8 cellular contexts compared by ENCODE assay signal in the genomic region with DNA sequence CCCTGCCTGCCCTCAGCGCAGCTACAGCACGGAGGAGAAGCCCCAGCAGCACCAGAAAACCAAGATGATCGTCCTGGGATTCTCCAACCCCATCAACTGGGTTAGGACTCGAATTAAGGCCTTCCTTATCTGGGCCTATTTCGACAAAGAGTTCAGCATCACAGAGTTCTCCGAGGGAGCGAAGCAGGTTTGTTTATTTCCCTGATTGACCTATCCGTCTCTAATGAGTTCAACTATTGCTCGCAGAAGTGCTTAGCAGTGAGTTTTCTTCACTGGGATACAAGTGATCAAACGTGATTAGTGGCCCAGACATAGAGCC. TPM values are rescaled to one million over a fixed set of nuclear protein-coding genes. Genes with fewer than 3 reads are reported as not detected.
DNase-seq lines count a peak whose midpoint lies in the region; ATAC-seq and TF ChIP-seq lines count a peak whose summit lies in the region.

No MANE protein-coding gene starts in this region.

- CTCF ChIA-PET in activated CD8-positive, alpha-beta T cell treated with anti-CD3 and anti-CD28 coated beads for 36 hours (lab: Charles Lee), result interaction anchor here (0.8 to 0.9 kb wide), 2 partner anchors 24 to 526 kb away, joined by 3 to 4 read pairs; no protein-coding TSS in a partner anchor
- CTCF ChIA-PET in GM10248 (lab: Yijun Ruan, JAX), result interaction anchor here (0.7 to 1.3 kb wide), 3 partner anchors 8 to 18 kb away, joined by 3 to 5 read pairs (median 4); no protein-coding TSS in a partner anchor

- peak overlapping the region; percentile 89 to 92 for H3K27ac ChIP-seq in testis

- H3K9me3 Mint-ChIP-seq in activated T-cell treated with anti-CD3 and anti-CD28 coated beads, Interleukin-2, amount 50 U/mL, for 72 hours, result no peaks in the 10 kb centered on the region
- no peaks in the 10 kb centered on the region for H3K9me3 Mint-ChIP-seq in activated CD8-positive, alpha-beta T cell treated with anti-CD3 and anti-CD28 coated beads for 36 hours

- peak overlapping the region; percentile 99 to 100 for H3K4me3 Mint-ChIP-seq in activated T-cell treated with anti-CD3 and anti-CD28 coated beads, Interleukin-2, amount 50 U/mL, for 72 hours
- peak overlapping the region; percentile 100 for H3K4me3 Mint-ChIP-seq in activated CD8-positive, alpha-beta T cell treated with anti-CD3 and anti-CD28 coated beads for 36 hours

- DNase-seq in activated T-cell treated with anti-CD3 and anti-CD28 coated beads, Interleukin-2, amount 50 U/mL, for 72 hours, result no peak
- DNase-seq in activated T-cell treated with anti-CD3 and anti-CD28 coated beads for 4 hours, result no peak
- DNase-seq in activated CD8-positive, alpha-beta T cell treated with anti-CD3 and anti-CD28 coated beads for 36 hours, result no peak
- peak; percentile 26 for DNase-seq in inferior parietal cortex (ENCODE audit: extremely low spot score)
- no peak for DNase-seq in testis
- no peak for DNase-seq in AG08395 (ENCODE audit: low spot score)
- DNase-seq in GM10248 (ENCODE audit: extremely low spot score), result no peak
- no peak for DNase-seq in epidermal melanocyte (ENCODE audit: insufficient read length, low spot score)

- H3K27me3 ChIP-seq in testis, result no peaks in the 10 kb centered on the region

- no peak for TF ChIP-seq CTCF in activated CD8-positive, alpha-beta T cell treated with anti-CD3 and anti-CD28 coated beads for 36 hours (IDR thresholded peaks at IDR 0.05)
- no peak for TF ChIP-seq CTCF in testis (IDR thresholded peaks at IDR 0.05)
- TF ChIP-seq CTCF in GM10248 (IDR thresholded peaks at IDR 0.05; ENCODE audit: control extremely low read depth, extremely low read depth, low read depth, missing control alignments), result no peak

- 0% methylated on average over 6 to 10 of the region's 10 CpGs for WGBS in testis, 2 donors

- peaks cover 63% of the 10 kb centered on the region for H3K4me1 Mint-ChIP-seq in activated T-cell treated with anti-CD3 and anti-CD28 coated beads, Interleukin-2, amount 50 U/mL, for 72 hours (ENCODE audit: low read depth)
- H3K4me1 Mint-ChIP-seq in activated CD8-positive, alpha-beta T cell treated with anti-CD3 and anti-CD28 coated beads for 36 hours (ENCODE audit: low read depth), result peaks cover 45% of the 10 kb centered on the region

- no peak for ATAC-seq in activated T-cell treated with anti-CD3 and anti-CD28 coated beads, Interleukin-2, amount 50 U/mL, for 72 hours (replicated peaks in 1 of 2)
- no peak for ATAC-seq in activated CD8-positive, alpha-beta T cell treated with anti-CD3 and anti-CD28 coated beads for 36 hours

- H3K27me3 Mint-ChIP-seq in activated T-cell treated with anti-CD3 and anti-CD28 coated beads, Interleukin-2, amount 50 U/mL, for 72 hours (ENCODE audit: low read depth), result no peaks in the 10 kb centered on the region
- no peaks in the 10 kb centered on the region for H3K27me3 Mint-ChIP-seq in activated CD8-positive, alpha-beta T cell treated with anti-CD3 and anti-CD28 coated beads for 36 hours

- peak overlapping the region; percentile 96 for H3K27ac Mint-ChIP-seq in activated T-cell treated with anti-CD3 and anti-CD28 coated beads, Interleukin-2, amount 50 U/mL, for 72 hours
- peak overlapping the region; percentile 93 for H3K27ac Mint-ChIP-seq in activated CD8-positive, alpha-beta T cell treated with anti-CD3 and anti-CD28 coated beads for 36 hours

- intact Hi-C loops in activated CD8-positive, alpha-beta T cell treated with anti-CD3 and anti-CD28 coated beads for 36 hours (cut with micrococcal nuclease), result loop anchor here (5.0 kb wide), 1 partner anchor 44 kb away; a partner anchor contains a TSS
- intact Hi-C loops in testis (cut with DNase I; ENCODE audit: low total_unique reads), result no loop called here

- H3K9me3 ChIP-seq in testis, result no peaks in the 10 kb centered on the region

- POLR2A ChIA-PET in activated CD8-positive, alpha-beta T cell treated with anti-CD3 and anti-CD28 coated beads for 36 hours (lab: Charles Lee), result interaction anchor here (1.1 kb wide), 1 partner anchor 13 kb away, joined by 3 read pairs; no protein-coding TSS in a partner anchor
- POLR2A ChIA-PET in GM10248 (lab: Yijun Ruan, JAX), result interaction anchor here (0.6 kb wide), 1 partner anchor 11 kb away, joined by 3 read pairs; no protein-coding TSS in a partner anchor

- H3K36me3 Mint-ChIP-seq in activated T-cell treated with anti-CD3 and anti-CD28 coated beads, Interleukin-2, amount 50 U/mL, for 72 hours (ENCODE audit: insufficient read depth in 2 of 2), result peaks cover 0 to 5% of the 10 kb centered on the region in 2 donors
- H3K36me3 Mint-ChIP-seq in activated CD8-positive, alpha-beta T cell treated with anti-CD3 and anti-CD28 coated beads for 36 hours (ENCODE audit: low read depth), result peaks cover 21% of the 10 kb centered on the region

- H3K4me3 ChIP-seq in testis, result peak overlapping the region; percentile 90 to 97

- H3K36me3 ChIP-seq in testis (ENCODE audit: low read depth, missing control alignments), result no peaks in the 10 kb centered on the region

- H3K4me1 ChIP-seq in testis, result peaks cover 20% of the 10 kb centered on the region

- TF ChIP-seq POLR2A in testis (IDR thresholded peaks at IDR 0.05), result no peak

RNA-seq across cellular contexts. Expression of a gene that starts 0.6 kb away (rescaled TPM):
- total RNA-seq in activated T-cell treated with anti-CD3 and anti-CD28 coated beads, Interleukin-2, amount 50 U/mL, for 72 hours, result 10 to 100 TPM; 30.4 to 34.6 TPM
- total RNA-seq in activated CD8-positive, alpha-beta T cell treated with anti-CD3 and anti-CD28 coated beads for 36 hours, result 10 to 100 TPM; 31.9 to 32.3 TPM
- 10 to 100 TPM; 16.6 to 18.7 TPM for total RNA-seq in testis
- 13.6 TPM for polyA plus RNA-seq in testis (ENCODE audit: insufficient read depth, low read depth, low replicate concordance)

RNA-seq across cellular contexts. Expression of a gene that starts 0.7 kb away (rescaled TPM):
- 10 to 100 TPM; 13.3 to 14.7 TPM for total RNA-seq in activated T-cell treated with anti-CD3 and anti-CD28 coated beads, Interleukin-2, amount 50 U/mL, for 72 hours
- total RNA-seq in activated CD8-positive, alpha-beta T cell treated with anti-CD3 and anti-CD28 coated beads for 36 hours, result 1 to 10 TPM; 8.3 to 8.4 TPM
- total RNA-seq in testis, result 10 to 100 TPM; 17.2 to 18.0 TPM
- 5.3 TPM for polyA plus RNA-seq in testis (ENCODE audit: insufficient read depth, low read depth, low replicate concordance)

RNA-seq across cellular contexts. Expression of a gene that starts 44.9 kb away (rescaled TPM):
- 10 to 100 TPM; 16.3 to 19.1 TPM for total RNA-seq in activated T-cell treated with anti-CD3 and anti-CD28 coated beads, Interleukin-2, amount 50 U/mL, for 72 hours
- 10 to 100 TPM; 15.9 to 17.0 TPM for total RNA-seq in activated CD8-positive, alpha-beta T cell treated with anti-CD3 and anti-CD28 coated beads for 36 hours
- total RNA-seq in testis, result 10 to 100 TPM; 16.8 to 21.7 TPM
- 19.8 TPM for polyA plus RNA-seq in testis (ENCODE audit: insufficient read depth, low read depth, low replicate concordance)
